ENCODE assay signal across 22 cellular contexts in the genomic region with DNA sequence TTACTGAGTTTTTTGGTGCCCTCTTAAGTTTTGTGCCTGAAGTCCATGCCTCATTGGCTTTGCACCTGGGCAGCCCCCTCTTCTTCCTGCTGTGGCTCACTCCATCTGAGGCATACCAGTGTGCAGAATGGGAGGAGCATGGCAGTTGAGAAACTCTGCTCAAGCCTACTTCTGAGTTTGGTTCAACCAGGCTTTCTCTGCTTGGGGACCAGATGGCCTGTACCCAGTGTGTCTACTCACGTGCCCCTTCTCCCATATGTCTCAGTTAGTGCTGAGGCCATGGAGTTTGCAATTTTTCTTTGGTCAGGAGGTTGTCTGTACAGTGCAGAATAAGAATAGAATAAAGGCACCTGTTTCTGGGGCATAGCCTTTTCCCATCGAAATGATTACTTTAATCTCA.
"Had no signal": no experiment of that assay in that cellular context is flagged by ENCODE, and none has a peak within 500 bp of the region (broad histone marks: within the 10 kb centered on the region; RNA-seq: fewer than 3 reads in every experiment).

No MANE protein-coding gene starts in this region.

- ATAC-seq: activated T-helper 17 cell treated with anti-CD3 and anti-CD28 coated beads, Interleukin-2, amount 50 U/mL, for 72 hours; T-helper 17 cell; WTC11 had no signal

- H3K36me3 ChIP-seq: breast epithelium had no signal

- DNase-seq: activated CD4-positive, alpha-beta memory T cell treated with anti-CD3 and anti-CD28 coated beads for 36 hours; activated CD4-positive, alpha-beta T cell treated with anti-CD3 and anti-CD28 coated beads, Interleukin-2, amount 10 ng/mL, durations not matched to agents 7 days and 5 days; activated gamma-delta T cell; activated naive CD4-positive, alpha-beta T cell treated with anti-CD3 and anti-CD28 coated beads for 36 hours; activated T-cell treated with anti-CD3 and anti-CD28 coated beads for 4 hours; activated T-cell treated with anti-CD3 and anti-CD28 coated beads, Interleukin-2, amount 50 U/mL, for 48 hours; anterior cingulate cortex; MM.1S; NCI-H1105; NCI-H1436; NCI-H187 treated with DMSO at 0.1 percent for 48 hours; NCI-H2081 treated with DMSO at 0.1 percent for 48 hours; NCI-H2171; NCI-H2227 treated with DMSO at 0.1 percent for 48 hours; NCI-H446 treated with DMSO at 0.1 percent for 48 hours; NCI-H526 treated with DMSO at 0.1 percent for 48 hours; SIG-M5; T-helper 17 cell; T-helper 9 cell had no signal

- H3K27me3 ChIP-seq: breast epithelium had no signal

- H3K4me1 ChIP-seq: breast epithelium had no signal

- H3K4me3 ChIP-seq: breast epithelium had no signal

- H3K27ac ChIP-seq: breast epithelium had no signal

- H3K9me3 ChIP-seq: breast epithelium had no signal
